1 cellular context compared by ENCODE assay signal in genomic region chr16:21554795-21555585, GRCh38.
TF ChIP-seq lines count a peak whose summit lies in the region.

No MANE protein-coding gene starts in this region.

TF ChIP-seq in HepG2, 621 proteins besides CTCF, POLR2A, EP300 and RAD21 (continued from another document and continues in another):
- peak; percentile 14; the same call in 1 of the 2 replicates for TF ChIP-seq THAP7 (CRISPR knock-in tag; IDR thresholded peaks at IDR 0.05)
- peak; percentile 81 for TF ChIP-seq TAF15 (IDR thresholded peaks at IDR 0.05; ENCODE audit: low read depth, low read length, poor library complexity, severe bottlenecking)
- TF ChIP-seq ZNF512 (CRISPR knock-in tag; IDR thresholded peaks at IDR 0.05), result no peak
- no peak for TF ChIP-seq ZNF737 (CRISPR knock-in tag; IDR thresholded peaks at IDR 0.05; ENCODE audit: borderline replicate concordance)
- TF ChIP-seq ZNF567 (CRISPR knock-in tag; IDR thresholded peaks at IDR 0.05; ENCODE audit: borderline replicate concordance), result peak; percentile 72; the same call in 1 of the 2 replicates
- TF ChIP-seq MEIS2 (CRISPR knock-in tag; IDR thresholded peaks at IDR 0.05), result peak; percentile 95; the same call in 1 of the 2 replicates
- TF ChIP-seq ZMYM4 (CRISPR knock-in tag; IDR thresholded peaks at IDR 0.05), result peak; percentile 92
- TF ChIP-seq ZNF441 (CRISPR knock-in tag; IDR thresholded peaks at IDR 0.05; ENCODE audit: borderline replicate concordance), result peak; percentile 87
- peak; percentile 36; the same call in 1 of the 2 replicates for TF ChIP-seq SUZ12 (IDR thresholded peaks at IDR 0.05; ENCODE audit: low read depth, low read length)
- TF ChIP-seq BHLHE40 (IDR thresholded peaks at IDR 0.05; ENCODE audit: low read length), result peak; percentile 68
- TF ChIP-seq MBNL3 (CRISPR knock-in tag; conservative IDR thresholded peaks at IDR 0.05), result no peak
- no peak for TF ChIP-seq CBX2 (IDR thresholded peaks at IDR 0.05; ENCODE audit: low read depth, low read length)
- peak; percentile 99 for TF ChIP-seq CBX2 (CRISPR knock-in tag; IDR thresholded peaks at IDR 0.05; ENCODE audit: low read depth)
- TF ChIP-seq ZNF280B (CRISPR knock-in tag; IDR thresholded peaks at IDR 0.05; ENCODE audit: borderline replicate concordance), result peak; percentile 96
- peak; percentile 66; the same call in 1 of the 2 replicates for TF ChIP-seq RXRA (CRISPR knock-in tag; IDR thresholded peaks at IDR 0.05)
- 0 out of 2 replicates have a peak, but pooled peaks have one; percentile 7 for TF ChIP-seq ZNF678 (CRISPR knock-in tag; IDR thresholded peaks at IDR 0.05)
- no peak for TF ChIP-seq PHF20 (CRISPR knock-in tag; IDR thresholded peaks at IDR 0.05)
- TF ChIP-seq BCLAF1 (IDR thresholded peaks at IDR 0.05), result no peak
- no peak for TF ChIP-seq ZNF672 (CRISPR knock-in tag; IDR thresholded peaks at IDR 0.05)
- no peak; the same call in 1 of the 2 replicates for TF ChIP-seq ZNF337 (CRISPR knock-in tag; IDR thresholded peaks at IDR 0.05; ENCODE audit: borderline replicate concordance, low read depth)
- 0 out of 2 replicates have a peak, but pooled peaks have one; percentile 32 for TF ChIP-seq SIX4 (CRISPR knock-in tag; IDR thresholded peaks at IDR 0.05)
- peak; percentile 88; the same call in 1 of the 2 replicates for TF ChIP-seq KLF9 (CRISPR knock-in tag; IDR thresholded peaks at IDR 0.05; ENCODE audit: low read depth)
- TF ChIP-seq ZNF276 (CRISPR knock-in tag; IDR thresholded peaks at IDR 0.05; ENCODE audit: low read depth), result no peak
- no peak for TF ChIP-seq SETDB1 (CRISPR knock-in tag; IDR thresholded peaks at IDR 0.05; ENCODE audit: borderline replicate concordance)
- TF ChIP-seq ZNF891 (CRISPR knock-in tag; IDR thresholded peaks at IDR 0.05), result peak; percentile 99
- TF ChIP-seq KDM2A (CRISPR knock-in tag; IDR thresholded peaks at IDR 0.05; ENCODE audit: borderline replicate concordance, low read depth), result peak; percentile 99
- TF ChIP-seq IKZF5 (CRISPR knock-in tag; IDR thresholded peaks at IDR 0.05), result peak; percentile 95; the same call in 1 of the 2 replicates
- peak; percentile 89 for TF ChIP-seq ARNT2 (CRISPR knock-in tag; IDR thresholded peaks at IDR 0.05; ENCODE audit: low read depth)
- 0 out of 2 replicates have a peak, but pooled peaks have one; percentile 31 for TF ChIP-seq RFX3 (CRISPR knock-in tag; IDR thresholded peaks at IDR 0.05)
- TF ChIP-seq FOXK1 (CRISPR knock-in tag; IDR thresholded peaks at IDR 0.05; ENCODE audit: borderline replicate concordance, low read depth), result peak; percentile 57; the same call in 1 of the 2 replicates
- TF ChIP-seq ZBTB40 (IDR thresholded peaks at IDR 0.05), result no peak
- TF ChIP-seq ZBTB40 (CRISPR knock-in tag; IDR thresholded peaks at IDR 0.05), result peak; percentile 54
- TF ChIP-seq MED13 (CRISPR knock-in tag; IDR thresholded peaks at IDR 0.05), result peak; percentile 73; the same call in 1 of the 2 replicates
- TF ChIP-seq RCOR2 (CRISPR knock-in tag; IDR thresholded peaks at IDR 0.05), result peak; percentile 61; the same call in 1 of the 2 replicates
- peak; percentile 80; the same call in 1 of the 2 replicates for TF ChIP-seq ZNF138 (CRISPR knock-in tag; IDR thresholded peaks at IDR 0.05; ENCODE audit: low read depth)
- no peak for TF ChIP-seq SRSF4 (IDR thresholded peaks at IDR 0.05; ENCODE audit: low read depth, low read length, poor library complexity, severe bottlenecking)
- peak; percentile 100 for TF ChIP-seq ZNF512B (CRISPR knock-in tag; IDR thresholded peaks at IDR 0.05; ENCODE audit: borderline replicate concordance)
- TF ChIP-seq ADNP (CRISPR knock-in tag; IDR thresholded peaks at IDR 0.05), result no peak; the same call in 1 of the 2 replicates
